Comparison of ENCODE assay signal across 25 cellular contexts in the genomic region with DNA sequence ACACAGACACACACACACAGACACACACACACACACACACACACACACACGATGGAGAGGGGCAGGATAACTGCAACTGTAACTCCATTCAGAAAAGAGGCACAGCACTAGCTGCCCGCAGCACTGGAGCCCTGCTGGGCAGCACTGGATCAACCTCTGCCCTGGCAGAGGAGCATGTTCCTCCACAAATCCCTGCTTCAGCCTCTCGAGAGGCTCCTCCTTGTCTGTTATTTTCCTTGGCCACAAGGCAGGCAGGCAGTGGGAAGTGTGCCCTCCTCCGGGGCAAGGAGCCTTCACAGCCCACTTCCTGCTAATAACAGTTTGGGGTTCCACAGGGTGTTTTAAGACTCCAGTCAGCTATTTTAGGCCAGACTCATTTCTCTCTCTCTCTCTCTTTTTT. TPM values are rescaled to one million over a fixed set of nuclear protein-coding genes. Genes with fewer than 3 reads are reported as not detected.
A peak's percentile ranks its signal among the peaks of the same experiment; 100 is the strongest.
DNase-seq lines count a peak whose midpoint lies in the region; ATAC-seq and TF ChIP-seq lines count a peak whose summit lies in the region.
"Had no signal": no experiment of that assay in that cellular context is flagged by ENCODE, and none has a peak within 500 bp of the region (broad histone marks: within the 10 kb centered on the region; RNA-seq: fewer than 3 reads in every experiment).

No MANE protein-coding gene starts in this region.

- no peak overlapping the region for H3K4me3 Mint-ChIP-seq in chondrocyte (ENCODE audit: unreplicated experiment)
- H3K4me3 Mint-ChIP-seq: activated naive CD8-positive, alpha-beta T cell; CD4-positive, CD25-positive, alpha-beta regulatory T cell; T-helper 17 cell had no signal

- H3K4me3 ChIP-seq in MG63, result no peak overlapping the region
- H3K4me3 ChIP-seq: body of pancreas, prostate gland, SK-N-MC, upper lobe of right lung had no signal

- H3K4me1 Mint-ChIP-seq in chondrocyte (ENCODE audit: low read depth), result peaks cover 23% of the 10 kb centered on the region

- TF ChIP-seq CTCF in chondrocyte (IDR thresholded peaks at IDR 0.05), result peak; percentile 38

- DNase-seq in left cardiac atrium, result no peak
- DNase-seq in Right ventricle myocardium inferior (ENCODE audit: missing footprints), result no peak
- peak; percentile 7 for DNase-seq in MG63
- no peak for DNase-seq in chondrocyte (ENCODE audit: low spot score)
- no peak for DNase-seq in NCI-H2196 treated with DMSO at 0.1 percent for 48 hours (lab: John Stamatoyannopoulos, UW; ENCODE audit: unreplicated experiment)
- no peak for DNase-seq in retina
- DNase-seq: activated CD4-positive, alpha-beta T cell treated with anti-CD3 and anti-CD28 coated beads for 48 hours; body of pancreas; CD4-positive, CD25-positive, alpha-beta regulatory T cell; effector CD8-positive, alpha-beta T cell; erythroblast; head of caudate nucleus; NCI-H1436 treated with DMSO at 0.1 percent for 48 hours; NCI-H510A treated with DMSO at 0.1 percent for 48 hours; RPMI8226; stimulated activated CD8-positive, alpha-beta memory T cell treated with anti-CD3 and anti-CD28 coated beads, Interleukin-4, amount 100 ng/mL, for 48 hours; T-helper 17 cell; upper lobe of right lung had no signal

- H3K9me3 Mint-ChIP-seq in chondrocyte (ENCODE audit: low read depth), result no peaks in the 10 kb centered on the region
- H3K9me3 Mint-ChIP-seq: activated T-helper 2 cell treated with anti-CD3 and anti-CD28 coated beads, Interferon-gamma antibody, Interleukin-2, Interleukin-4, amounts not matched to agents 10 μg/mL and 5 μg/mL and 100 μg/mL, durations not matched to agents 14 hours and 24 hours and 36 hours; CD4-positive, CD25-positive, alpha-beta regulatory T cell had no signal

- H3K27me3 Mint-ChIP-seq in chondrocyte (ENCODE audit: low read depth), result no peaks in the 10 kb centered on the region
- H3K27me3 Mint-ChIP-seq: activated naive CD8-positive, alpha-beta T cell; CD4-positive, CD25-positive, alpha-beta regulatory T cell; T-helper 17 cell had no signal

- H3K9me3 ChIP-seq in MG63, result no peaks in the 10 kb centered on the region
- H3K9me3 ChIP-seq: body of pancreas, prostate gland, upper lobe of right lung had no signal

- H3K36me3 ChIP-seq in MG63, result no peaks in the 10 kb centered on the region
- H3K36me3 ChIP-seq: prostate gland had no signal

- H3K36me3 Mint-ChIP-seq in chondrocyte (ENCODE audit: low read depth), result peaks cover 5% of the 10 kb centered on the region

- intact Hi-C loops in left cardiac atrium (cut with DNase I), result no loop called here
- intact Hi-C loops in Right ventricle myocardium inferior (cut with DNase I), result no loop called here

- H3K27ac Mint-ChIP-seq in chondrocyte (ENCODE audit: unreplicated experiment), result peak overlapping the region; percentile 54
- H3K27ac Mint-ChIP-seq: activated naive CD8-positive, alpha-beta T cell; activated T-helper 2 cell treated with anti-CD3 and anti-CD28 coated beads, Interferon-gamma antibody, Interleukin-2, Interleukin-4, amounts not matched to agents 10 μg/mL and 5 μg/mL and 100 μg/mL, durations not matched to agents 14 hours and 24 hours and 36 hours; T-helper 17 cell had no signal

- no peaks in the 10 kb centered on the region for H3K27me3 ChIP-seq in MG63
- H3K27me3 ChIP-seq: body of pancreas, upper lobe of right lung had no signal

- ATAC-seq in left cardiac atrium (peak; percentile 39 to 62), Right ventricle myocardium inferior (no peak), GM21786 (IDR thresholded peaks at IDR 0.05; ENCODE audit: unreplicated experiment) (no peak)
- ATAC-seq: body of pancreas, HCT116, T-helper 17 cell, upper lobe of right lung had no signal

RNA-seq across cellular contexts. Expression of a gene that starts 11.8 kb away (rescaled TPM):
- total RNA-seq in left cardiac atrium (10 to 100 TPM; 27.7 to 29.8 TPM), Right ventricle myocardium inferior (36.6 TPM), chondrocyte (9.6 to 10.5 TPM (median 9.9 TPM) in 3 replicates)
- 9.8 and 23.7 TPM in 2 replicates for total RNA-seq in MG63 (2014; rRNA removed; shearing (Covaris generic); ENCODE audit: low replicate concordance)

RNA-seq across cellular contexts. Expression of a gene that starts 33.4 kb away (rescaled TPM):
- total RNA-seq in left cardiac atrium (not detected), Right ventricle myocardium inferior (not detected), chondrocyte (not detected in 3 replicates)
- not detected in 2 replicates for total RNA-seq in MG63 (2014; rRNA removed; shearing (Covaris generic); ENCODE audit: low replicate concordance)
- total RNA-seq: activated T-helper 2 cell treated with anti-CD3 and anti-CD28 coated beads, Interferon-gamma antibody, Interleukin-2, Interleukin-4, amounts not matched to agents 10 μg/mL and 5 μg/mL and 100 μg/mL, durations not matched to agents 14 hours and 24 hours and 36 hours; body of pancreas; CD4-positive, CD25-positive, alpha-beta regulatory T cell; fibroblast of villous mesenchyme; T-helper 17 cell; upper lobe of right lung had no signal

Comparison
In these comparisons a context has a peak if more than half of its experiments do, and no peak if none do; other contexts are left out.
1. ATAC-seq: peak in left cardiac atrium (2 of 2); none in Right ventricle myocardium inferior (single experiment) and GM21786 (single experiment).